12 cellular contexts compared by ENCODE assay signal in genomic region chr10:47421057-47421952, GRCh38. TPM values are rescaled to one million over a fixed set of nuclear protein-coding genes. Genes with fewer than 3 reads are reported as not detected.
A peak's percentile ranks its signal among the peaks of the same experiment; 100 is the strongest.
DNase-seq lines count a peak whose midpoint lies in the region; ATAC-seq and TF ChIP-seq lines count a peak whose summit lies in the region.
"Had no signal": no experiment of that assay in that cellular context is flagged by ENCODE, and none has a peak within 500 bp of the region (broad histone marks: within the 10 kb centered on the region; RNA-seq: fewer than 3 reads in every experiment).

No MANE protein-coding gene starts in this region.

- H3K36me3 Mint-ChIP-seq in HFFc6 (ENCODE audit: low read depth), result no peaks in the 10 kb centered on the region
- H3K36me3 Mint-ChIP-seq in activated naive CD4-positive, alpha-beta T cell treated with anti-CD3 and anti-CD28 coated beads, Interleukin-2, amount 50 U/mL, for 72 hours, result no peaks in the 10 kb centered on the region

- no peaks in the 10 kb centered on the region for H3K9me3 Mint-ChIP-seq in HFFc6
- no peaks in the 10 kb centered on the region for H3K9me3 Mint-ChIP-seq in activated naive CD4-positive, alpha-beta T cell treated with anti-CD3 and anti-CD28 coated beads, Interleukin-2, amount 50 U/mL, for 72 hours

- H3K4me3 Mint-ChIP-seq in HFFc6, result no peak overlapping the region

- peaks cover 8% of the 10 kb centered on the region for H3K27me3 Mint-ChIP-seq in HFFc6 (ENCODE audit: insufficient read depth)

- ATAC-seq in HG02642 (IDR thresholded peaks at IDR 0.05; ENCODE audit: poor library complexity, unreplicated experiment), result no peak
- no peak for ATAC-seq in activated naive CD4-positive, alpha-beta T cell treated with anti-CD3 and anti-CD28 coated beads, Interleukin-2, amount 50 U/mL, for 72 hours

- 0 out of 2 replicates have a peak overlapping the region, but pooled peaks have one; percentile 2 for H3K27ac Mint-ChIP-seq in HFFc6
- H3K27ac Mint-ChIP-seq in activated naive CD4-positive, alpha-beta T cell treated with anti-CD3 and anti-CD28 coated beads, Interleukin-2, amount 50 U/mL, for 72 hours, result no peak overlapping the region

- H3K4me1 Mint-ChIP-seq in HFFc6 (ENCODE audit: low read depth), result peaks cover 35% of the 10 kb centered on the region

- in situ Hi-C loops in astrocyte of the cerebellum (cut with HindIII; ENCODE audit: low sequenced_read_pairs), result no loop called here

- TF ChIP-seq CTCF in HFFc6 (IDR thresholded peaks at IDR 0.05) (no peak), astrocyte of the cerebellum (IDR thresholded peaks at IDR 0.05; ENCODE audit: low read depth, low read length, missing control alignments) (no peak)

- no peak overlapping the region for H3K4me3 ChIP-seq in astrocyte of the cerebellum (ENCODE audit: low read depth, low read length)
- H3K4me3 ChIP-seq: hepatocyte, ovary had no signal

- DNase-seq in AG08396 (ENCODE audit: low spot score) (peak; percentile 65), HFFc6 (peak; percentile 90), astrocyte of the cerebellum (ENCODE audit: low read depth) (peak; percentile 74), islet precursor cell (peak; percentile 80)
- DNase-seq in activated naive CD4-positive, alpha-beta T cell treated with anti-CD3 and anti-CD28 coated beads, Interleukin-2, amount 50 U/mL, for 72 hours (ENCODE audit: low spot score in 2 of 2), result no peak
- DNase-seq in effector CD8-positive, alpha-beta T cell (lab: John Stamatoyannopoulos, UW), result no peak
- DNase-seq in activated CD4-positive, alpha-beta T cell treated with anti-CD3 and anti-CD28 coated beads, Interleukin-2, amount 50 U/mL, for 4 hours, result no peak
- DNase-seq: AML-193, MM.1S, ovary had no signal

RNA-seq across cellular contexts. Expression of gene ZNF488, which starts 37.2 kb away (rescaled TPM):
- under 1 TPM in 3 of 6 experiments, not detected in 3; 0.05 to 0.07 (median 0.07) TPM for total RNA-seq in HFFc6 (2021; fragmentation: NEBNext Ultra II Directional; extraction: Animal tissue kit (Norgen Biotek cat#: 25700))
- total RNA-seq in activated naive CD4-positive, alpha-beta T cell treated with anti-CD3 and anti-CD28 coated beads, Interleukin-2, amount 50 U/mL, for 72 hours, result under 1 TPM; 0.23 to 0.55 TPM

Comparison
In these comparisons a context has a peak if more than half of its experiments do, and no peak if none do; other contexts are left out.
1. DNase-seq: peak in AG08396 (single experiment), HFFc6 (single experiment), astrocyte of the cerebellum (single experiment) and islet precursor cell (single experiment); none in activated naive CD4-positive, alpha-beta T cell treated with anti-CD3 and anti-CD28 coated beads, Interleukin-2, amount 50 U/mL, for 72 hours (0 of 2), effector CD8-positive, alpha-beta T cell (single experiment) and activated CD4-positive, alpha-beta T cell treated with anti-CD3 and anti-CD28 coated beads, Interleukin-2, amount 50 U/mL, for 4 hours (0 of 2).